Comparison of ENCODE assay signal across 28 cellular contexts in the genomic region with DNA sequence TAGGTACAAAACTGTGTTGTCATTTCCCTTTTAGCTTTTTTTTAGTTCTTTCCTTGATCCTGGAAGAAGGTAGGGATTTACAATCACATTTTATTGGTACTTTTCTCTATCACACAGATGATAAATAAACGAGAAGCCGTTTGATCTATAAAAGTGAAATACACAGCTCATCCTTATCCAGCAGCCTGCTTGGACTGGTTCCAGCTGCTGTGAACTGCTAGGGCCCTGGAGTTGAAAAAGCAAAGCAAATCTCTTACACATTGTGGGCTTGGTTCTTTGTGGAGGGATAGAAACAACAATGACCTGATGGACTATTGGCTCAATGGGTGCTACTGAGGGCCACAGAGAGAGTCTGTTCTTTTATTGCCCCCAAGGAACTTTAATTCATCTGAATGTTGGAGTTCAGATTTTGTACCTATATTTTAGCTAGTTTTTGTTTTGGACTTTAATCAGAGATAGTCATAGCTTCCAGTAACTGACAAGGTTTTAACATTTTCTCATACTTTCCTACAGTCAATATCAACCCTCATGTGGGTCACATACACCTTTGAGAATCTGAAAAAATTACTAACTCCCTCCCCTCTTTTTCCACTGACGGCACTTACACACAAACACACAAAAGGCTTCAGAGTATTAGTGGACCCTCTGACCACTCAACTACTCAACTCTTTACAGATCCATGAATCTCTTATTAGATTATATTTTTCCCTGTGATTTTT.
DNase-seq lines count a peak whose midpoint lies in the region; ATAC-seq and TF ChIP-seq lines count a peak whose summit lies in the region.
"Had no signal": no experiment of that assay in that cellular context is flagged by ENCODE, and none has a peak within 500 bp of the region (broad histone marks: within the 10 kb centered on the region; RNA-seq: fewer than 3 reads in every experiment).

No MANE protein-coding gene starts in this region.

- peaks cover 18% of the 10 kb centered on the region for H3K4me1 Mint-ChIP-seq in activated T-cell treated with anti-CD3 and anti-CD28 coated beads, Interleukin-2, amount 50 U/mL, for 24 hours (ENCODE audit: low read depth)
- H3K4me1 Mint-ChIP-seq in activated T-cell treated with anti-CD3 and anti-CD28 coated beads, Interleukin-2, amount 50 U/mL, for 4 hours (ENCODE audit: low read depth) = peaks cover 8% of the 10 kb centered on the region
- H3K4me1 Mint-ChIP-seq: nephron progenitor cell had no signal

- TF ChIP-seq EP300 in transverse colon (IDR thresholded peaks at IDR 0.05; ENCODE audit: low read depth) = no peak

- H3K36me3 ChIP-seq in adrenal gland (replicated peaks in 1 of 2) (no peaks in the 10 kb centered on the region), mucosa of descending colon (ENCODE audit: low read depth) (no peaks in the 10 kb centered on the region), transverse colon (no peaks in the 10 kb centered on the region)
- H3K36me3 ChIP-seq: BE2C, right lobe of liver had no signal

- in situ Hi-C loops in transverse colon (cut with MboI; ENCODE audit: low pct_ligation_motif_present in 1 of 4, low pct_unique_long_range_greater_than_20kb in 1 of 4, low sequenced_read_pairs in 3 of 4) = no loop called here

- H3K36me3 Mint-ChIP-seq in activated T-cell treated with anti-CD3 and anti-CD28 coated beads, Interleukin-2, amount 50 U/mL, for 24 hours (ENCODE audit: low read depth) = no peaks in the 10 kb centered on the region
- H3K36me3 Mint-ChIP-seq in activated T-cell treated with anti-CD3 and anti-CD28 coated beads, Interleukin-2, amount 50 U/mL, for 4 hours (ENCODE audit: insufficient read depth) = no peaks in the 10 kb centered on the region

- no peak for ATAC-seq in activated T-cell treated with anti-CD3 and anti-CD28 coated beads, Interleukin-2, amount 50 U/mL, for 4 hours
- ATAC-seq in mucosa of descending colon (peak; percentile 38), HG02759 (IDR thresholded peaks at IDR 0.05; ENCODE audit: unreplicated experiment) (no peak)
- ATAC-seq: activated CD8-positive, alpha-beta T cell treated with anti-CD3 and anti-CD28 coated beads, Interleukin-2, amount 10 ng/mL, durations not matched to agents 7 days and 5 days; right lobe of liver had no signal

- 49 to 53% (median 50%) methylated on average over 3 of the region's 3 CpGs for WGBS in adrenal gland, 4 donors
- WGBS in transverse colon (ENCODE audit: low coverage in 1 of 2), 2 donors = 57 to 61% methylated on average over 3 of the region's 3 CpGs

- H3K27ac ChIP-seq in adrenal gland = no peak overlapping the region
- no peak overlapping the region for H3K27ac ChIP-seq in transverse colon
- H3K27ac ChIP-seq: dorsolateral prefrontal cortex, parathyroid adenoma, right lobe of liver, RWPE1, SK-N-MC had no signal

- H3K27ac Mint-ChIP-seq in activated T-cell treated with anti-CD3 and anti-CD28 coated beads, Interleukin-2, amount 50 U/mL, for 24 hours = peak overlapping the region; percentile 77
- H3K27ac Mint-ChIP-seq: activated CD8-positive, alpha-beta T cell treated with anti-CD3 and anti-CD28 coated beads, Interleukin-2, amount 10 ng/mL, durations not matched to agents 7 days and 5 days; nephron progenitor cell; T-helper 1 cell treated with Interleukin-12 subunit alpha and Interleukin-12 subunit beta and Interleukin-4 antibody, amounts not matched to agents 30 μg/mL and 1 μg/mL, for 36 hours had no signal

- H3K4me1 ChIP-seq in adrenal gland (replicated peaks in 1 of 2) (no peaks in the 10 kb centered on the region), mucosa of descending colon (ENCODE audit: low read depth) (no peaks in the 10 kb centered on the region), transverse colon (peaks cover 0 to 5% (median 0%) of the 10 kb centered on the region in 4 donors)
- H3K4me1 ChIP-seq: BE2C, parathyroid adenoma, right lobe of liver had no signal

- H3K4me3 ChIP-seq in adrenal gland (no peak overlapping the region), mucosa of descending colon (no peak overlapping the region), transverse colon (no peak overlapping the region)
- H3K4me3 ChIP-seq: dorsolateral prefrontal cortex, right lobe of liver, SK-N-MC had no signal

- no peak overlapping the region for H3K4me3 Mint-ChIP-seq in activated T-cell treated with anti-CD3 and anti-CD28 coated beads, Interleukin-2, amount 50 U/mL, for 24 hours
- H3K4me3 Mint-ChIP-seq in activated T-cell treated with anti-CD3 and anti-CD28 coated beads, Interleukin-2, amount 50 U/mL, for 4 hours = no peak overlapping the region
- H3K4me3 Mint-ChIP-seq: activated CD8-positive, alpha-beta T cell treated with anti-CD3 and anti-CD28 coated beads, Interleukin-2, amount 10 ng/mL, durations not matched to agents 7 days and 5 days; nephron progenitor cell; T-helper 1 cell treated with Interleukin-12 subunit alpha and Interleukin-12 subunit beta and Interleukin-4 antibody, amounts not matched to agents 30 μg/mL and 1 μg/mL, for 36 hours had no signal

- intact Hi-C loops in adrenal gland (cut with DNase I) (no loop called here), mucosa of descending colon (cut with DNase I, micrococcal nuclease) (no loop called here), transverse colon (cut with DNase I; ENCODE audit: low total_unique reads) (no loop called here)

- peaks cover 19% of the 10 kb centered on the region for H3K27me3 Mint-ChIP-seq in activated T-cell treated with anti-CD3 and anti-CD28 coated beads, Interleukin-2, amount 50 U/mL, for 24 hours
- peaks cover 12% of the 10 kb centered on the region for H3K27me3 Mint-ChIP-seq in activated T-cell treated with anti-CD3 and anti-CD28 coated beads, Interleukin-2, amount 50 U/mL, for 4 hours (ENCODE audit: low read depth)

- TF ChIP-seq CTCF in adrenal gland (IDR thresholded peaks at IDR 0.05) (no peak), mucosa of descending colon (IDR thresholded peaks at IDR 0.05) (no peak), transverse colon (IDR thresholded peaks at IDR 0.05) (no peak)

- peaks cover 7% of the 10 kb centered on the region for H3K9me3 Mint-ChIP-seq in activated T-cell treated with anti-CD3 and anti-CD28 coated beads, Interleukin-2, amount 50 U/mL, for 24 hours
- H3K9me3 Mint-ChIP-seq in activated T-cell treated with anti-CD3 and anti-CD28 coated beads, Interleukin-2, amount 50 U/mL, for 4 hours = no peaks in the 10 kb centered on the region
- H3K9me3 Mint-ChIP-seq: nephron progenitor cell had no signal

- no peaks in the 10 kb centered on the region for H3K9me3 ChIP-seq in adrenal gland (replicated peaks in 1 of 3)
- H3K9me3 ChIP-seq in mucosa of descending colon = no peaks in the 10 kb centered on the region
- no peaks in the 10 kb centered on the region for H3K9me3 ChIP-seq in transverse colon
- H3K9me3 ChIP-seq: BE2C, right lobe of liver had no signal

- no peak for DNase-seq in activated T-cell treated with anti-CD3 and anti-CD28 coated beads, Interleukin-2, amount 50 U/mL, for 24 hours
- DNase-seq in activated T-cell treated with anti-CD3 and anti-CD28 coated beads, Interleukin-2, amount 50 U/mL, for 4 hours = no peak
- DNase-seq in adrenal gland (peak; percentile 17 to 52 (median 33)), mucosa of descending colon (peak in 1 of 3 donors; percentile 48), transverse colon (peak; percentile 10), NCI-H524 treated with DMSO at 0.1 percent for 48 hours (lab: John Stamatoyannopoulos, UW) (no peak)
- no peak for DNase-seq in activated CD8-positive, alpha-beta memory T cell treated with anti-CD3 and anti-CD28 coated beads, Interleukin-2, amount 50 U/mL, for 4 hours
- DNase-seq: activated CD4-positive, alpha-beta T cell treated with anti-CD3 and anti-CD28 coated beads for 1 hour; activated CD8-positive, alpha-beta T cell treated with anti-CD3 and anti-CD28 coated beads, Interleukin-2, amount 10 ng/mL, durations not matched to agents 7 days and 5 days; activated effector memory CD4-positive, alpha-beta T cell treated with anti-CD3 and anti-CD28 coated beads, Interleukin-2, amount 50 U/mL, for 16 hours; activated T-cell treated with anti-CD3 and anti-CD28 coated beads for 4 hours; BE2C; dorsolateral prefrontal cortex; GDM1; HCEC 1CT; hypothalamus; KBM-7; NCI-H1105; NCI-H187 treated with DMSO at 0.1 percent for 48 hours; NCI-H748 treated with DMSO at 0.1 percent for 48 hours; nephron progenitor cell; right lobe of liver; stimulated activated naive CD4-positive, alpha-beta T cell had no signal

- H3K27me3 ChIP-seq in adrenal gland (no peaks in the 10 kb centered on the region), transverse colon (no peaks in the 10 kb centered on the region)
- H3K27me3 ChIP-seq: BE2C, dorsolateral prefrontal cortex, right lobe of liver had no signal

- no peak for TF ChIP-seq POLR2A in adrenal gland (IDR thresholded peaks at IDR 0.05)
- TF ChIP-seq POLR2A in transverse colon (IDR thresholded peaks at IDR 0.05) = no peak

Comparison
In these comparisons a context has a peak if more than half of its experiments do, and no peak if none do; other contexts are left out.
1. DNase-seq: peak in adrenal gland (7 of 7) and transverse colon (single experiment); none in activated T-cell treated with anti-CD3 and anti-CD28 coated beads, Interleukin-2, amount 50 U/mL, for 24 hours (single experiment), activated T-cell treated with anti-CD3 and anti-CD28 coated beads, Interleukin-2, amount 50 U/mL, for 4 hours (single experiment), activated CD8-positive, alpha-beta memory T cell treated with anti-CD3 and anti-CD28 coated beads, Interleukin-2, amount 50 U/mL, for 4 hours (single experiment) and NCI-H524 treated with DMSO at 0.1 percent for 48 hours (single experiment).